In genomic region chr10:13136651-13137050, GRCh38 we compare ENCODE assay signal across 2 cellular contexts.
A peak's percentile ranks its signal among the peaks of the same experiment; 100 is the strongest.
TF ChIP-seq lines count a peak whose summit lies in the region.

No MANE protein-coding gene starts in this region.

TF ChIP-seq in K562, 482 proteins besides CTCF, POLR2A, EP300 and RAD21 (continues in another document):
- TF ChIP-seq ZZZ3 (IDR thresholded peaks at IDR 0.05) = no peak
- TF ChIP-seq ZC3H8 (IDR thresholded peaks at IDR 0.05) = no peak
- peak; percentile 43; the same call in 1 of the 2 replicates for TF ChIP-seq IRF9 (tag; IDR thresholded peaks at IDR 0.05)
- no peak for TF ChIP-seq ZBTB7A (IDR thresholded peaks at IDR 0.05; ENCODE audit: borderline replicate concordance, control insufficient read depth, low read depth, low read length)
- TF ChIP-seq MGA (IDR thresholded peaks at IDR 0.05) = peak; percentile 20; the same call in 1 of the 2 replicates
- no peak for TF ChIP-seq FOXA1 (IDR thresholded peaks at IDR 0.05; ENCODE audit: borderline replicate concordance)
- no peak for TF ChIP-seq SETDB1 (IDR thresholded peaks at IDR 0.05; ENCODE audit: low read length)
- no peak for TF ChIP-seq XRCC5 (IDR thresholded peaks at IDR 0.05; ENCODE audit: low read depth, low read length)
- 0 out of 2 replicates have a peak, but pooled peaks have one; percentile 25 for TF ChIP-seq SMAD4 (CRISPR knock-in tag; conservative IDR thresholded peaks at IDR 0.05)
- no peak for TF ChIP-seq ZNF512 (tag; IDR thresholded peaks at IDR 0.05)
- no peak for TF ChIP-seq THRAP3 (IDR thresholded peaks at IDR 0.05; ENCODE audit: borderline replicate concordance)
- TF ChIP-seq NEUROD1 (IDR thresholded peaks at IDR 0.05; ENCODE audit: borderline replicate concordance, low read depth, low read length, partially characterized antibody) = no peak

TF ChIP-seq in H1, 55 proteins besides CTCF, POLR2A, EP300 and RAD21:
- TF ChIP-seq CREB1 (IDR thresholded peaks at IDR 0.05) (no peak), SIRT6 (IDR thresholded peaks at IDR 0.05; ENCODE audit: low read length) (no peak), NANOG (IDR thresholded peaks at IDR 0.05; ENCODE audit: insufficient read depth, low read depth, low read length, poor library complexity, severe bottlenecking) (no peak), MAFK (IDR thresholded peaks at IDR 0.05; ENCODE audit: low read depth, low read length) (no peak), SIN3A (conservative IDR thresholded peaks at IDR 0.05 in 1 of 2, IDR thresholded peaks at IDR 0.05 in 1 of 2; ENCODE audit: low read depth in 1 of 2, low read length in 2 of 2) (no peak)
TF ChIP-seq in H1: peak in this region for 0.
